14 cellular contexts compared by ENCODE assay signal in the genomic region with DNA sequence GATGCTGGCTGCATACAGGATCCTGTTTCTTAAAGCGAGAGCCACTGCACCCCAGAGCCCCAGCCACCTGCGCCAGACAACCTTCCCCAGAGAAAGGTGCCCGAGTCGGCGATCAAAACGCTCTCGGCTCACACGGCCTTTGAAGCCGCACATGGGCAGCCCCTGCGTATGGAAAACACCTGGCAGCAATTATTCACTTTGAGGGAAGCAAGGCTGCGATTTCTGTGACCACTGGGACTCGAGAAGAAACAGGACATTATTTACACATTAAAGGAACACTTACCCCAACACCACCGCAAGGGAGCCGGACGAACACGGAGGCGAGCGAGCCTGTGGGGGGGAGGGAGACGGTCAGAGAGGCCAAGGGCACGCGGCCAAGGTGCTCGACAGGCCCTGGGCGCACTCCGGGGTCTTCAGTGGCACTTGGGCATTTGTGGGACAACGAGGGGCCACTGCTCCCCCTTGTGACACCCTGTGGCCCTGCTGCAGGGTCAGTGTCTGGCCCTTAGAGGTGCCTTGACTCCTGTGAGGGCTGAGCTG.
DNase-seq lines count a peak whose midpoint lies in the region; ATAC-seq, FAIRE-seq and TF ChIP-seq lines count a peak whose summit lies in the region.
"Had no signal": no experiment of that assay in that cellular context is flagged by ENCODE, and none has a peak within 500 bp of the region (broad histone marks: within the 10 kb centered on the region; RNA-seq: fewer than 3 reads in every experiment).

No MANE protein-coding gene starts in this region.

- H4K20me1 ChIP-seq in HepG2 (ENCODE audit: insufficient read depth, low read length) (no peaks in the 10 kb centered on the region), H1 (replicated peaks in 1 of 2; ENCODE audit: control insufficient read depth in 1 of 2, insufficient read depth in 2 of 2, low read length in 2 of 2) (peaks cover 0 to 2% of the 10 kb centered on the region in 2 experiments)

- H2BK5ac ChIP-seq in H1 (ENCODE audit: low read depth, low read length) = no peak overlapping the region

- no TSS peak for BruUV-seq in HepG2 (replicated peaks; lab: Mats Ljungman, UMichigan)

- POLR2A ChIA-PET in HepG2 (lab: Yijun Ruan, JAX) = no interaction called here
- POLR2A ChIA-PET in H1 (lab: Charles Lee; ENCODE audit: partially characterized antibody) = no interaction called here

- 99% methylated on average over 25 of the region's 25 CpGs for WGBS in HepG2 (ENCODE audit: low lambda C conversion rate)
- WGBS in right lobe of liver (ENCODE audit: insufficient coverage, low coverage, low lambda C conversion rate, missing lambda C conversion rate) = no CpG with 5 or more reads among the region's 25 CpGs
- WGBS in H1 (ENCODE audit: extremely low coverage in 1 of 2, insufficient coverage in 1 of 2, insufficient read length in 1 of 2, insufficient replicate concordance in 2 of 2, low coverage in 1 of 2, low lambda C conversion rate in 2 of 2, missing lambda C conversion rate in 1 of 2), 2 experiments = 93% methylated on average over 24 of the region's 25 CpGs; no CpG with 5 or more reads in 1 of the 2 experiments

- H2BK20ac ChIP-seq in H1 (ENCODE audit: low read length) = no peak overlapping the region

- no peak overlapping the region for H4K91ac ChIP-seq in H1 (replicated peaks; ENCODE audit: insufficient read length, low read length)

- TF ChIP-seq EP300 in HepG2 (IDR thresholded peaks at IDR 0.05; ENCODE audit: low read depth in 2 of 2, low read length in 2 of 2) (no peak), HepG2 (CRISPR knock-in tag; IDR thresholded peaks at IDR 0.05; ENCODE audit: borderline replicate concordance) (no peak), H1 (IDR thresholded peaks at IDR 0.05; ENCODE audit: borderline replicate concordance in 1 of 2, low read depth in 2 of 2, low read length in 2 of 2) (no peak)

- no peak overlapping the region for H2BK15ac ChIP-seq in H1 (ENCODE audit: low read length)

- no peak overlapping the region for H3K9ac ChIP-seq in HepG2 (ENCODE audit: insufficient read depth, low read depth, low read length)
- no peak overlapping the region for H3K9ac ChIP-seq in H1 (replicated peaks in 1 of 4; ENCODE audit: extremely low read depth in 1 of 4, low read depth in 3 of 4, low read length in 3 of 4)

- H3K27me3 ChIP-seq in HepG2 (ENCODE audit: control insufficient read depth in 1 of 2, insufficient read depth in 2 of 2, low read length in 2 of 2) = no peaks in the 10 kb centered on the region
- H3K27me3 ChIP-seq in right lobe of liver = no peaks in the 10 kb centered on the region
- H3K27me3 ChIP-seq in H1 (replicated peaks in 1 of 4; ENCODE audit: control insufficient read depth in 3 of 4, extremely low read depth in 1 of 4, insufficient read depth in 3 of 4, low read length in 3 of 4) = no peaks in the 10 kb centered on the region

- no peak overlapping the region for H4K5ac ChIP-seq in H1 (ENCODE audit: insufficient read length, low read depth, low read length)

- H2BK12ac ChIP-seq in H1 (ENCODE audit: low read depth, low read length) = no peak overlapping the region

- H3K4me1 ChIP-seq in HepG2 (ENCODE audit: insufficient read depth, low read length) (no peaks in the 10 kb centered on the region), right lobe of liver (no peaks in the 10 kb centered on the region), H1 (replicated peaks in 1 of 4; ENCODE audit: control insufficient read depth in 3 of 4, insufficient read depth in 4 of 4, low read length in 3 of 4) (no peaks in the 10 kb centered on the region)

- H3K27ac ChIP-seq in HepG2 (ENCODE audit: extremely low read length, insufficient read depth, low read length) = no peak overlapping the region
- H3K27ac ChIP-seq in right lobe of liver = no peak overlapping the region
- no peak overlapping the region for H3K27ac ChIP-seq in H1 (ENCODE audit: low read depth, low read length)

- no peak overlapping the region for H3K4me2 ChIP-seq in HepG2 (ENCODE audit: low read depth, low read length)
- no peak overlapping the region for H3K4me2 ChIP-seq in H1 (ENCODE audit: insufficient read depth in 1 of 2, low read depth in 2 of 2, low read length in 2 of 2)

- H3K4me1 Mint-ChIP-seq in nephron progenitor cell = peaks cover 22% of the 10 kb centered on the region
- H3K4me1 Mint-ChIP-seq: B cell had no signal

- H3K23me2 ChIP-seq in H1 (ENCODE audit: low read depth, low read length) = no peaks in the 10 kb centered on the region

- no peaks in the 10 kb centered on the region for H3K9me3 Mint-ChIP-seq in nephron progenitor cell
- H3K9me3 Mint-ChIP-seq: CD4-positive, alpha-beta T cell had no signal

- no peak overlapping the region for H3K18ac ChIP-seq in H1 (ENCODE audit: extremely low read depth, low read length)

- TF ChIP-seq RAD21 in HepG2 (CRISPR knock-in tag; IDR thresholded peaks at IDR 0.05) = no peak
- TF ChIP-seq RAD21 in H1 (IDR thresholded peaks at IDR 0.05 in 1 of 2, conservative IDR thresholded peaks at IDR 0.05 in 1 of 2; ENCODE audit: low read depth in 2 of 2, low read length in 2 of 2) = no peak; a peak in 1 of 4 replicates

- H2AFZ ChIP-seq in HepG2 (ENCODE audit: low read length) (no peak overlapping the region), H1 (ENCODE audit: low read length) (no peak overlapping the region)

- in situ Hi-C loops in HepG2 (cut with HindIII; ENCODE audit: extremely low pct_ligation_motif_present, low pct_unique_long_range_greater_than_20kb) = no loop called here

- H3K36me3 ChIP-seq in HepG2 (replicated peaks in 1 of 2; ENCODE audit: control insufficient read depth in 1 of 2, insufficient read depth in 2 of 2, low read length in 2 of 2) = peaks cover 12 to 13% of the 10 kb centered on the region in 2 experiments; a peak in 3 of 5 replicates
- no peaks in the 10 kb centered on the region for H3K36me3 ChIP-seq in right lobe of liver
- peaks cover 0 to 3% (median 0%) of the 10 kb centered on the region in 4 experiments; a peak in 1 of 8 replicates for H3K36me3 ChIP-seq in H1 (ENCODE audit: control insufficient read depth in 2 of 4, insufficient read depth in 4 of 4, low read length in 3 of 4)

- H2BK120ac ChIP-seq in H1 (replicated peaks; ENCODE audit: low read depth, low read length) = no peak overlapping the region

- TF ChIP-seq CTCF in HepG2 (CRISPR knock-in tag; IDR thresholded peaks at IDR 0.05) = peak; percentile 25
- no peak for TF ChIP-seq CTCF in right lobe of liver (IDR thresholded peaks at IDR 0.05)
- TF ChIP-seq CTCF in H1 (IDR thresholded peaks at IDR 0.05; ENCODE audit: control extremely low read depth in 1 of 3, insufficient read depth in 1 of 3, low read depth in 1 of 3, low read length in 3 of 3) = peak in 2 of 3 experiments; percentile 4 to 27; a peak in 2 of 4 replicates
- no peak for TF ChIP-seq CTCF in nephron progenitor cell (IDR thresholded peaks at IDR 0.05)

- peak overlapping the region; percentile 92 for H3K27ac Mint-ChIP-seq in nephron progenitor cell
- H3K27ac Mint-ChIP-seq: B cell; CD4-positive, alpha-beta T cell had no signal

- H2AK5ac ChIP-seq in H1 (ENCODE audit: low read depth, low read length) = no peak overlapping the region

- no peak overlapping the region for H3K23ac ChIP-seq in H1 (ENCODE audit: insufficient read length)

- H4K8ac ChIP-seq in H1 (ENCODE audit: extremely low read depth, insufficient read depth, low read length) = peak overlapping the region; percentile 57

- ATAC-seq in HepG2 (no peak), right lobe of liver (no peak), HG03108 (IDR thresholded peaks at IDR 0.05; ENCODE audit: unreplicated experiment) (no peak)

- intact Hi-C loops in HepG2 (cut with micrococcal nuclease; ENCODE audit: unreplicated experiment) (no loop called here), right lobe of liver (cut with DNase I) (no loop called here)

- H3K79me2 ChIP-seq in HepG2 (ENCODE audit: insufficient read depth, low read length) (no peaks in the 10 kb centered on the region), H1 (ENCODE audit: control insufficient read depth in 1 of 2, insufficient read depth in 2 of 2, low read length in 2 of 2) (no peaks in the 10 kb centered on the region)

- H3K9me3 ChIP-seq in HepG2 (ENCODE audit: low read length) (no peaks in the 10 kb centered on the region), right lobe of liver (no peaks in the 10 kb centered on the region), H1 (ENCODE audit: insufficient read depth in 2 of 2, low read depth in 1 of 2, low read length in 1 of 2) (no peaks in the 10 kb centered on the region)

- H3K79me1 ChIP-seq in H1 (ENCODE audit: low read depth, low read length) = no peaks in the 10 kb centered on the region

- H3K36me3 Mint-ChIP-seq in nephron progenitor cell (ENCODE audit: low read depth) = peaks cover 20% of the 10 kb centered on the region

- H3K27me3 Mint-ChIP-seq in nephron progenitor cell (ENCODE audit: low read depth, poor library complexity) = no peaks in the 10 kb centered on the region
- H3K27me3 Mint-ChIP-seq: B cell; CD4-positive, alpha-beta T cell had no signal

- no peak overlapping the region for H3K56ac ChIP-seq in H1 (replicated peaks; ENCODE audit: insufficient read length, low read depth, low read length)

- no peak for FAIRE-seq in HepG2 (lab: Jason Lieb, UNC)
- FAIRE-seq in H1 (lab: Jason Lieb, UNC) = no peak
- FAIRE-seq: A204.1, H54 had no signal

- H3K4ac ChIP-seq in H1 (replicated peaks; ENCODE audit: insufficient read length, low read depth, low read length) = no peak overlapping the region

- CTCF ChIA-PET in HepG2 (lab: Yijun Ruan, JAX; ENCODE audit: low intra/inter-chr PET ratio, low total read pairs) = no interaction called here
- CTCF ChIA-PET in H1 (lab: Charles Lee; ENCODE audit: partially characterized antibody) = interaction anchor here (0.6 to 1.3 kb wide), 4 partner anchors 12 to 1410 kb away, joined by 3 to 6 read pairs (median 4); no protein-coding TSS in a partner anchor

- no peak for TF ChIP-seq POLR2A in HepG2 (IDR thresholded peaks at IDR 0.05; ENCODE audit: insufficient read depth in 1 of 2, low read depth in 2 of 2, low read length in 2 of 2)
- TF ChIP-seq POLR2A in right lobe of liver (IDR thresholded peaks at IDR 0.05) = no peak
- no peak for TF ChIP-seq POLR2A in H1 (IDR thresholded peaks at IDR 0.05; ENCODE audit: control extremely low read depth in 1 of 2, low read depth in 2 of 2, low read length in 2 of 2)

- H3K4me3 ChIP-seq in HepG2 (replicated peaks in 1 of 3; ENCODE audit: insufficient read depth in 1 of 3, low read depth in 2 of 3, low read length in 3 of 3) (no peak overlapping the region), right lobe of liver (no peak overlapping the region), H1 (ENCODE audit: extremely low read depth in 1 of 4, insufficient read depth in 2 of 4, low read depth in 3 of 4, low read length in 4 of 4) (no peak overlapping the region)

- no peak overlapping the region for H3K4me3 Mint-ChIP-seq in nephron progenitor cell
- H3K4me3 Mint-ChIP-seq: B cell; CD4-positive, alpha-beta T cell had no signal

- DNase-seq in HepG2 (ENCODE audit: low spot score) (no peak), right lobe of liver (no peak), H1 (ENCODE audit: low read depth in 1 of 2, low spot score in 2 of 2) (no peak), nephron progenitor cell (no peak), NCI-H1694 (lab: John Stamatoyannopoulos, UW) (no peak), NCI-H1930 (lab: John Stamatoyannopoulos, UW) (no peak)
- DNase-seq: C1 segment of cervical spinal cord; Calu3; CD4-positive, alpha-beta T cell; DMS 273 treated with DMSO at 0.1 percent for 48 hours had no signal

- H3K14ac ChIP-seq in H1 (ENCODE audit: insufficient read length) = no peak overlapping the region

TF ChIP-seq in H1, 55 proteins besides CTCF, POLR2A, EP300 and RAD21 (continues in another document):
- TF ChIP-seq POLR2AphosphoS5 (IDR thresholded peaks at IDR 0.05; ENCODE audit: low read depth, low read length) = no peak

Comparison
In these comparisons a context has a peak if more than half of its experiments do, and no peak if none do; other contexts are left out.
1. CTCF ChIP-seq: peak in HepG2 (single experiment) and H1 (2 of 3); none in right lobe of liver (0 of 4) and nephron progenitor cell (single experiment).